Comparison of ENCODE assay signal across 8 cellular contexts in genomic region chr22:25462474-25463346, GRCh38.
A peak's percentile ranks its signal among the peaks of the same experiment; 100 is the strongest.
DNase-seq lines count a peak whose midpoint lies in the region; ATAC-seq and TF ChIP-seq lines count a peak whose summit lies in the region.
"Not testable (repeated sequence)": the region's sequence is repeated elsewhere in the genome, so short reads cannot be mapped to it uniquely, and the experiment has no call there.

No MANE protein-coding gene starts in this region.

- not testable (repeated sequence) for H3K27ac Mint-ChIP-seq in nephron progenitor cell

- DNase-seq in DMS114 treated with DMSO at 0.1 percent for 48 hours (lab: John Stamatoyannopoulos, UW; ENCODE audit: unreplicated experiment), result peak; percentile 50
- DNase-seq in HCT116 (ENCODE audit: low read depth, low spot score), result peak; percentile 50
- peak; percentile 27 for DNase-seq in NCI-H1694 treated with DMSO at 0.1 percent for 48 hours (lab: John Stamatoyannopoulos, UW)
- peak; percentile 55 for DNase-seq in T follicular helper cell (ENCODE audit: low read depth)
- peak; percentile 75 for DNase-seq in activated naive CD4-positive, alpha-beta T cell treated with Interleukin-2 at 50 U/mL for 16 hours
- peak; percentile 60 to 88 for DNase-seq in foreskin fibroblast
- peak; percentile 84 for DNase-seq in nephron progenitor cell
- DNase-seq in stimulated activated CD8-positive, alpha-beta memory T cell treated with anti-CD3 and anti-CD28 coated beads, Interleukin-7, amount 100 ng/mL, for 24 hours (ENCODE audit: low read depth), result peak; percentile 54

- not testable (repeated sequence) for H3K27ac ChIP-seq in HCT116 (ENCODE audit: low read depth, low read length)

- BruUV-seq in HCT116 (replicated peaks; lab: Mats Ljungman, UMichigan), result not testable (repeated sequence)

- intact Hi-C loops in HCT116 (cut with micrococcal nuclease), result loop anchor here (1.0 kb wide), 2 partner anchors 239 to 311 kb away; no protein-coding TSS in a partner anchor

- not testable (repeated sequence) for H2AFZ ChIP-seq in HCT116 (ENCODE audit: low read depth, low read length, poor library complexity, severe bottlenecking)

- H3K27me3 Mint-ChIP-seq in nephron progenitor cell (ENCODE audit: low read depth, poor library complexity), result not testable (repeated sequence)

- not testable (repeated sequence) for H3K4me3 Mint-ChIP-seq in nephron progenitor cell

- peak; percentile 92 for TF ChIP-seq RAD21 in HCT116 (IDR thresholded peaks at IDR 0.05; ENCODE audit: low read depth)

- H4K20me1 ChIP-seq in HCT116 (ENCODE audit: insufficient read depth), result not testable (repeated sequence)

- CTCF ChIA-PET in HCT116 (lab: Charles Lee), result interaction anchor here (0.5 to 3.5 kb wide), 10 partner anchors 11 to 317 kb away, joined by 3 to 42 read pairs (median 4); no protein-coding TSS in a partner anchor

- H3K4me1 Mint-ChIP-seq in nephron progenitor cell, result not testable (repeated sequence)

- not testable (repeated sequence) for H3K9ac ChIP-seq in HCT116 (ENCODE audit: low read length)

- POLR2A ChIA-PET in HCT116 (lab: Charles Lee), result interaction anchor here (0.6 kb wide), 1 partner anchor 309 kb away, joined by 3 read pairs; no protein-coding TSS in a partner anchor

- not testable (repeated sequence) for H3K27me3 ChIP-seq in HCT116 (ENCODE audit: insufficient read depth, low read length)

- RAD21 ChIA-PET in HCT116 (lab: Charles Lee; ENCODE audit: low non-redundant PET in 1 of 2, low total read pairs in 2 of 2, uncharacterized antibody in 2 of 2, unreplicated experiment in 2 of 2), result interaction anchor here (0.6 to 1.5 kb wide), 4 partner anchors 25 to 310 kb away, joined by 3 to 6 read pairs (median 4); no protein-coding TSS in a partner anchor

- TF ChIP-seq POLR2A in HCT116 (IDR thresholded peaks at IDR 0.05; ENCODE audit: borderline replicate concordance, extremely low read depth, insufficient read depth, insufficient read length), result not testable (repeated sequence)

- not testable (repeated sequence) for H3K4me3 ChIP-seq in HCT116 (replicated peaks in 1 of 2; ENCODE audit: low read depth in 1 of 2, low read length in 2 of 2); foreskin fibroblast (ENCODE audit: low read depth in 1 of 2, low read length in 2 of 2)

- TF ChIP-seq CTCF in HCT116 (IDR thresholded peaks at IDR 0.05 in 2 of 3, conservative IDR thresholded peaks at IDR 0.05 in 1 of 3; ENCODE audit: borderline replicate concordance in 1 of 3, insufficient read depth in 1 of 3, low read depth in 2 of 3, low read length in 2 of 3) (peak; percentile 80 to 97 (median 97); a peak in 5 of 6 replicates), foreskin fibroblast (IDR thresholded peaks at IDR 0.05; ENCODE audit: low read depth, low read length) (peak; percentile 99), nephron progenitor cell (IDR thresholded peaks at IDR 0.05) (peak; percentile 97)

- not testable (repeated sequence) for H3K79me2 ChIP-seq in HCT116 (ENCODE audit: insufficient read depth, low read length)

- ATAC-seq in HCT116, result peak; percentile 99

- H3K36me3 Mint-ChIP-seq in nephron progenitor cell (ENCODE audit: low read depth), result peaks cover 64% of the 10 kb centered on the region

- not testable (repeated sequence) for H3K9me3 Mint-ChIP-seq in nephron progenitor cell

- H3K4me1 ChIP-seq in HCT116 (ENCODE audit: control insufficient read depth in 1 of 2, insufficient read depth in 2 of 2, low read length in 2 of 2), result not testable (repeated sequence)

- H3K4me2 ChIP-seq in HCT116 (ENCODE audit: low read length), result not testable (repeated sequence)

- not testable (repeated sequence) for H3K9me3 ChIP-seq in HCT116 (ENCODE audit: control insufficient read depth in 1 of 2, insufficient read depth in 1 of 2, low read depth in 1 of 2, low read length in 2 of 2)

- H3K9me2 ChIP-seq in HCT116 (ENCODE audit: insufficient read depth), result not testable (repeated sequence)

- H3K36me3 ChIP-seq in HCT116 (ENCODE audit: control insufficient read depth in 1 of 2, insufficient read depth in 2 of 2, low read length in 2 of 2), result peaks cover 3 to 16% of the 10 kb centered on the region in 2 experiments; a peak in 3 of 4 replicates

TF ChIP-seq in HCT116, 20 proteins besides CTCF, POLR2A, EP300 and RAD21:
- TF ChIP-seq POLR2AphosphoS5 (IDR thresholded peaks at IDR 0.05; ENCODE audit: low read depth, low read length), result peak; percentile 22; the same call in 1 of the 2 replicates

Comparison
In these comparisons a context has a peak if more than half of its experiments do, and no peak if none do; other contexts are left out.
1. DNase-seq: peak in every context shown above with its lines; median percentile 84 in nephron progenitor cell; 75 in activated naive CD4-positive, alpha-beta T cell treated with Interleukin-2 at 50 U/mL for 16 hours; 74 in foreskin fibroblast; 55 in T follicular helper cell; 54 in stimulated activated CD8-positive, alpha-beta memory T cell treated with anti-CD3 and anti-CD28 coated beads, Interleukin-7, amount 100 ng/mL, for 24 hours; 50 in DMS114 treated with DMSO at 0.1 percent for 48 hours; 50 in HCT116; 27 in NCI-H1694 treated with DMSO at 0.1 percent for 48 hours.